In genomic region chr5:69369369-69370121, GRCh38 we compare ENCODE assay signal across 8 cellular contexts. TPM values are rescaled to one million over a fixed set of nuclear protein-coding genes. Genes with fewer than 3 reads are reported as not detected.
A peak's percentile ranks its signal among the peaks of the same experiment; 100 is the strongest.
DNase-seq lines count a peak whose midpoint lies in the region; TF ChIP-seq lines count a peak whose summit lies in the region.

Gene AK6 (minus strand): TSS chr5:69369520. CDS start chr5:69369490, 30 bp downstream.
Gene RAD17 (plus strand): TSS chr5:69369818. CDS start chr5:69372209, 2,391 bp downstream.
Gene TAF9 (minus strand): TSS chr5:69369520. CDS start chr5:69365737, 3,783 bp downstream.

- no peaks in the 10 kb centered on the region for H3K9me3 Mint-ChIP-seq in activated naive CD4-positive, alpha-beta T cell treated with anti-CD3 and anti-CD28 coated beads, Interleukin-2, amount 10 ng/mL, durations not matched to agents 7 days and 5 days

- no peaks in the 10 kb centered on the region for H3K27me3 Mint-ChIP-seq in activated naive CD4-positive, alpha-beta T cell treated with anti-CD3 and anti-CD28 coated beads, Interleukin-2, amount 10 ng/mL, durations not matched to agents 7 days and 5 days

- CTCF ChIA-PET in activated naive CD4-positive, alpha-beta T cell treated with anti-CD3 and anti-CD28 coated beads, Interleukin-2, amount 10 ng/mL, durations not matched to agents 7 days and 5 days (lab: Charles Lee): interaction anchor here (1.6 to 1.7 kb wide), 2 partner anchors 35 to 276 kb away, joined by 3 to 10 read pairs; partner anchors contain the start of gene SLC30A5

- H3K4me3 Mint-ChIP-seq in activated naive CD4-positive, alpha-beta T cell treated with anti-CD3 and anti-CD28 coated beads, Interleukin-2, amount 10 ng/mL, durations not matched to agents 7 days and 5 days: peak within 1 kb of the TSS; percentile 99

- H3K27ac Mint-ChIP-seq in activated naive CD4-positive, alpha-beta T cell treated with anti-CD3 and anti-CD28 coated beads, Interleukin-2, amount 10 ng/mL, durations not matched to agents 7 days and 5 days: peak within 1 kb of the TSS; percentile 98

- peaks cover 22% of the 10 kb centered on the region for H3K36me3 Mint-ChIP-seq in activated naive CD4-positive, alpha-beta T cell treated with anti-CD3 and anti-CD28 coated beads, Interleukin-2, amount 10 ng/mL, durations not matched to agents 7 days and 5 days

- peak within 1 kb of the TSS; percentile 84 for H3K4me3 ChIP-seq in HFF-Myc (replicated peaks; ENCODE audit: low read depth, low read length)

- DNase-seq in GM03348 (ENCODE audit: low spot score) (peak; percentile 94), HFF-Myc (ENCODE audit: extremely low read depth, low read depth) (peak; percentile 73), NAMALWA (ENCODE audit: low spot score) (peak; percentile 94), SK-N-DZ (ENCODE audit: low spot score) (peak; percentile 94), germinal center (ENCODE audit: low spot score) (peak; percentile 90), non-pigmented ciliary epithelial cell (ENCODE audit: low read depth) (peak; percentile 55), superior temporal gyrus (ENCODE audit: extremely low spot score) (peak; percentile 88)
- peak; percentile 95 for DNase-seq in activated naive CD4-positive, alpha-beta T cell treated with anti-CD3 and anti-CD28 coated beads, Interleukin-2, amount 10 ng/mL, durations not matched to agents 7 days and 5 days

- no peak for TF ChIP-seq CTCF in HFF-Myc (IDR thresholded peaks at IDR 0.05; ENCODE audit: low read depth, low read length, missing control alignments)

- H3K4me1 Mint-ChIP-seq in activated naive CD4-positive, alpha-beta T cell treated with anti-CD3 and anti-CD28 coated beads, Interleukin-2, amount 10 ng/mL, durations not matched to agents 7 days and 5 days: peaks cover 48% of the 10 kb centered on the region

RNA-seq across cellular contexts. Expression of gene AK6, which starts in this region (rescaled TPM):
- polyA plus RNA-seq in SK-N-DZ (2014; cell fraction: cytosol; rRNA removed): 24.4 and 35.3 TPM in 2 replicates
- 33.4 and 42.2 TPM in 2 replicates for polyA plus RNA-seq in SK-N-DZ (2014; cell fraction: nucleus; rRNA removed)

RNA-seq across cellular contexts. Expression of gene RAD17, which starts in this region (rescaled TPM):
- polyA plus RNA-seq in SK-N-DZ (2014; cell fraction: cytosol; rRNA removed): 36.4 and 38.3 TPM in 2 replicates
- 45.7 and 48.0 TPM in 2 replicates for polyA plus RNA-seq in SK-N-DZ (2014; cell fraction: nucleus; rRNA removed)

RNA-seq across cellular contexts. Expression of gene TAF9, which starts in this region (rescaled TPM):
- 88.7 and 120 TPM in 2 replicates for polyA plus RNA-seq in SK-N-DZ (2014; cell fraction: cytosol; rRNA removed)
- polyA plus RNA-seq in SK-N-DZ (2014; cell fraction: nucleus; rRNA removed): 67.1 and 71.8 TPM in 2 replicates

Comparison
In these comparisons a context has a peak if more than half of its experiments do, and no peak if none do; other contexts are left out.
1. Peak in every context shown above with its lines: DNase-seq and H3K4me3 ChIP-seq.